13 cellular contexts compared by ENCODE assay signal in the genomic region with DNA sequence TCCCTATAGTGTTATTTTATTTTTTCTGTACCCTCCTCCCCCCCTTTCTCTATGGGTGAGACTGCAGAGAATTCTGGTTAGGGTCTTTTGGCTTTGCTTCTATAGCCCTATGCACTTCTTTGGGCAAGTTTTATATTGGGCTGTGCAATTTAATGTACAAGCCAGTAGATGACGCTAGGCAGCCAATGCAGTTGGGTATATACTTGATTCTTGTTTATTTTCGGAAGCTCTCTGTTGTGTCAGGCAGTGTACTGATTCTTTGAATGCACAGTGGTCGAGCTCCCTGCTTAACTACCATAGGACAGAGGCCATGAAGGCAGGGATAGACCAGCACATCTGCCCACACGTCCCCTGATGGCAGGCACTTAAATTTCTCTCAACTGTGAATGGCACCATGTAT. TPM values are rescaled to one million over a fixed set of nuclear protein-coding genes. Genes with fewer than 3 reads are reported as not detected.
DNase-seq lines count a peak whose midpoint lies in the region; ATAC-seq and TF ChIP-seq lines count a peak whose summit lies in the region.
"Had no signal": no experiment of that assay in that cellular context is flagged by ENCODE, and none has a peak within 500 bp of the region (broad histone marks: within the 10 kb centered on the region; RNA-seq: fewer than 3 reads in every experiment).

No MANE protein-coding gene starts in this region.

- no peaks in the 10 kb centered on the region for H3K79me2 ChIP-seq in mesendoderm (ENCODE audit: control insufficient read depth, insufficient read depth, low read length)

- H3K9ac ChIP-seq in mesendoderm (ENCODE audit: low read length) = no peak overlapping the region

- no peak overlapping the region for H2BK15ac ChIP-seq in mesendoderm (replicated peaks; ENCODE audit: low read depth)

- H3K27me3 ChIP-seq in brain microvascular endothelial cell (replicated peaks) = no peaks in the 10 kb centered on the region
- H3K27me3 ChIP-seq in mesendoderm (ENCODE audit: insufficient read depth, low read length, poor library complexity) = no peaks in the 10 kb centered on the region
- H3K27me3 ChIP-seq: esophagus muscularis mucosa had no signal

- no peak overlapping the region for H2BK120ac ChIP-seq in mesendoderm (ENCODE audit: low read depth, low read length)

- no peak for ATAC-seq in HG03565 (IDR thresholded peaks at IDR 0.05; ENCODE audit: unreplicated experiment)

- peak; percentile 69 for TF ChIP-seq CTCF in LNCAP (IDR thresholded peaks at IDR 0.05)
- peak; percentile 40 for TF ChIP-seq CTCF in brain microvascular endothelial cell (IDR thresholded peaks at IDR 0.05; ENCODE audit: low read depth, low read length, missing control alignments)

- H3K4ac ChIP-seq in mesendoderm (ENCODE audit: low read depth, low read length) = no peak overlapping the region

- H3K4me1 ChIP-seq in mesendoderm (ENCODE audit: control insufficient read depth, low read depth, low read length) = no peaks in the 10 kb centered on the region

- in situ Hi-C loops in brain microvascular endothelial cell (cut with HindIII; ENCODE audit: low pct_ligation_motif_present, low sequenced_read_pairs) = no loop called here

- H3K79me1 ChIP-seq in mesendoderm (ENCODE audit: low read length) = no peaks in the 10 kb centered on the region

- H2AK5ac ChIP-seq in mesendoderm (ENCODE audit: low read length) = no peak overlapping the region

- WGBS in mesendoderm (ENCODE audit: extremely low coverage, insufficient coverage, low lambda C conversion rate) = no CpG with 5 or more reads among the region's 4 CpGs

- no peak overlapping the region for H3K4me2 ChIP-seq in mesendoderm (ENCODE audit: low read length)

- peak; percentile 9 for DNase-seq in DMS 273 (lab: John Stamatoyannopoulos, UW; ENCODE audit: unreplicated experiment)
- no peak for DNase-seq in DMS 273 treated with DMSO at 0.1 percent for 48 hours (lab: John Stamatoyannopoulos, UW)
- DNase-seq in brain microvascular endothelial cell = no peak
- peak; percentile 40 for DNase-seq in mesendoderm
- DNase-seq in stimulated activated naive CD4-positive, alpha-beta T cell treated with Interleukin-2 at 50 U/mL for 16 hours (lab: John Stamatoyannopoulos, UW) = no peak
- DNase-seq in stimulated activated CD4-positive, alpha-beta T cell treated with anti-CD3 and anti-CD28 coated beads, Interleukin-12 subunit alpha, Interleukin-12 subunit beta, amount 100 ng/mL, for 4 hours = no peak
- DNase-seq: 8988T; activated CD4-positive, alpha-beta T cell treated with anti-CD3 and anti-CD28 coated beads, Interleukin-2, amount 50 U/mL, for 48 hours; amniotic stem cell; NCI-H146 had no signal

- no peak overlapping the region for H2BK5ac ChIP-seq in mesendoderm (ENCODE audit: low read length)

- no peak overlapping the region for H3K23ac ChIP-seq in mesendoderm (ENCODE audit: low read length)

- H3K56ac ChIP-seq in mesendoderm (ENCODE audit: low read length) = no peak overlapping the region

- H3K27ac ChIP-seq in brain microvascular endothelial cell = no peak overlapping the region
- H3K27ac ChIP-seq in mesendoderm (ENCODE audit: low read depth, low read length) = no peak overlapping the region
- H3K27ac ChIP-seq: esophagus muscularis mucosa had no signal

- no peaks in the 10 kb centered on the region for H3K36me3 ChIP-seq in brain microvascular endothelial cell (replicated peaks)
- H3K36me3 ChIP-seq in mesendoderm (ENCODE audit: control insufficient read depth, insufficient read depth, low read length) = no peaks in the 10 kb centered on the region
- H3K36me3 ChIP-seq: esophagus muscularis mucosa had no signal

- no peak overlapping the region for H3K18ac ChIP-seq in mesendoderm (ENCODE audit: low read length)

- H3K4me3 ChIP-seq in brain microvascular endothelial cell (ENCODE audit: low read depth, low read length) (no peak overlapping the region), mesendoderm (ENCODE audit: low read length) (no peak overlapping the region)

- no peak overlapping the region for H4K5ac ChIP-seq in mesendoderm (ENCODE audit: low read length)

- no peak overlapping the region for H4K8ac ChIP-seq in mesendoderm (ENCODE audit: low read depth, low read length)

RNA-seq across cellular contexts. Expression of a gene that starts 34.1 kb away (rescaled TPM):
- polyA plus RNA-seq in mesendoderm (2013, experiment 1 of 2) = not detected
- 0.03 TPM for polyA plus RNA-seq in mesendoderm (2013, experiment 2 of 2)

Comparison
In these comparisons a context has a peak if more than half of its experiments do, and no peak if none do; other contexts are left out.
1. DNase-seq: peak in DMS 273 (single experiment) and mesendoderm (single experiment); none in DMS 273 treated with DMSO at 0.1 percent for 48 hours (single experiment), brain microvascular endothelial cell (single experiment), stimulated activated naive CD4-positive, alpha-beta T cell treated with Interleukin-2 at 50 U/mL for 16 hours (single experiment) and stimulated activated CD4-positive, alpha-beta T cell treated with anti-CD3 and anti-CD28 coated beads, Interleukin-12 subunit alpha, Interleukin-12 subunit beta, amount 100 ng/mL, for 4 hours (single experiment).